1 cellular context compared by ENCODE assay signal in genomic region chr3:44012146-44012899, GRCh38.
TF ChIP-seq lines count a peak whose summit lies in the region.

No MANE protein-coding gene starts in this region.

TF ChIP-seq in SK-N-SH treated with all-trans-retinoic acid at 6 μM for 48 hours, 23 proteins besides CTCF, POLR2A, EP300 and RAD21 (continued from another document):
- no peak for TF ChIP-seq CSRNP3 (CRISPR knock-in tag; IDR thresholded peaks at IDR 0.05)
- no peak for TF ChIP-seq TOX (CRISPR knock-in tag; IDR thresholded peaks at IDR 0.05; ENCODE audit: borderline replicate concordance)
- no peak for TF ChIP-seq ZFP3 (CRISPR knock-in tag; IDR thresholded peaks at IDR 0.05)
- no peak for TF ChIP-seq ZC3H10 (CRISPR knock-in tag; IDR thresholded peaks at IDR 0.05)
- TF ChIP-seq ZNF70 (CRISPR knock-in tag; IDR thresholded peaks at IDR 0.05), result no peak
- TF ChIP-seq ARNTL (CRISPR knock-in tag; IDR thresholded peaks at IDR 0.05; ENCODE audit: borderline replicate concordance, low read depth), result no peak
